ENCODE assay signal across 8 cellular contexts in genomic region chr19:53870485-53870844, GRCh38. TPM values are rescaled to one million over a fixed set of nuclear protein-coding genes. Genes with fewer than 3 reads are reported as not detected.
DNase-seq lines count a peak whose midpoint lies in the region; ATAC-seq, FAIRE-seq and TF ChIP-seq lines count a peak whose summit lies in the region.

No MANE protein-coding gene starts in this region.

- H3K4me3 ChIP-seq in lower lobe of right lung (peak overlapping the region; percentile 80), upper lobe of right lung (peak overlapping the region; percentile 16)

- H3K9me3 ChIP-seq in lower lobe of right lung (no peaks in the 10 kb centered on the region), upper lobe of right lung (no peaks in the 10 kb centered on the region)

- H3K27me3 Mint-ChIP-seq in activated naive CD4-positive, alpha-beta T cell treated with anti-CD3 and anti-CD28 coated beads, Interleukin-2, amount 10 ng/mL, durations not matched to agents 7 days and 5 days = no peaks in the 10 kb centered on the region
- no peaks in the 10 kb centered on the region for H3K27me3 Mint-ChIP-seq in activated T-helper 2 cell treated with anti-CD3 and anti-CD28 coated beads, Interferon-gamma antibody, Interleukin-2, Interleukin-4, amounts not matched to agents 10 μg/mL and 5 μg/mL and 100 μg/mL, durations not matched to agents 14 hours and 24 hours and 36 hours (ENCODE audit: low read depth)

- no peak for ATAC-seq in lower lobe of right lung
- peak; percentile 5 for ATAC-seq in upper lobe of right lung
- ATAC-seq in HG03159 (IDR thresholded peaks at IDR 0.05; ENCODE audit: unreplicated experiment) = no peak
- ATAC-seq in GM18858 (IDR thresholded peaks at IDR 0.05; ENCODE audit: unreplicated experiment) = no peak

- H3K4me1 ChIP-seq in lower lobe of right lung (peaks cover 55% of the 10 kb centered on the region), upper lobe of right lung (peaks cover 26% of the 10 kb centered on the region)

- peaks cover 67% of the 10 kb centered on the region for H3K4me1 Mint-ChIP-seq in activated naive CD4-positive, alpha-beta T cell treated with anti-CD3 and anti-CD28 coated beads, Interleukin-2, amount 10 ng/mL, durations not matched to agents 7 days and 5 days
- peaks cover 51% of the 10 kb centered on the region for H3K4me1 Mint-ChIP-seq in activated T-helper 2 cell treated with anti-CD3 and anti-CD28 coated beads, Interferon-gamma antibody, Interleukin-2, Interleukin-4, amounts not matched to agents 10 μg/mL and 5 μg/mL and 100 μg/mL, durations not matched to agents 14 hours and 24 hours and 36 hours (ENCODE audit: low read depth)

- DNase-seq in activated naive CD4-positive, alpha-beta T cell treated with anti-CD3 and anti-CD28 coated beads, Interleukin-2, amount 10 ng/mL, durations not matched to agents 7 days and 5 days = no peak
- no peak for DNase-seq in activated naive CD4-positive, alpha-beta T cell (lab: John Stamatoyannopoulos, UW)
- no peak for DNase-seq in activated T-helper 2 cell treated with anti-CD3 and anti-CD28 coated beads, Interferon-gamma antibody, Interleukin-2, Interleukin-4, amounts not matched to agents 10 μg/mL and 5 μg/mL and 100 μg/mL, durations not matched to agents 14 hours and 24 hours and 36 hours (ENCODE audit: low spot score)
- DNase-seq in lower lobe of right lung = peak; percentile 70
- no peak for DNase-seq in upper lobe of right lung
- DNase-seq in D721Med (ENCODE audit: insufficient read length, low spot score) = no peak

- H3K27ac Mint-ChIP-seq in activated naive CD4-positive, alpha-beta T cell treated with anti-CD3 and anti-CD28 coated beads, Interleukin-2, amount 10 ng/mL, durations not matched to agents 7 days and 5 days = peak overlapping the region; percentile 85
- peak overlapping the region; percentile 65 for H3K27ac Mint-ChIP-seq in activated T-helper 2 cell treated with anti-CD3 and anti-CD28 coated beads, Interferon-gamma antibody, Interleukin-2, Interleukin-4, amounts not matched to agents 10 μg/mL and 5 μg/mL and 100 μg/mL, durations not matched to agents 14 hours and 24 hours and 36 hours

- FAIRE-seq in D721Med (lab: Jason Lieb, UNC) = no peak

- peak overlapping the region; percentile 79 for H3K4me3 Mint-ChIP-seq in activated naive CD4-positive, alpha-beta T cell treated with anti-CD3 and anti-CD28 coated beads, Interleukin-2, amount 10 ng/mL, durations not matched to agents 7 days and 5 days
- peak overlapping the region; percentile 78 for H3K4me3 Mint-ChIP-seq in activated T-helper 2 cell treated with anti-CD3 and anti-CD28 coated beads, Interferon-gamma antibody, Interleukin-2, Interleukin-4, amounts not matched to agents 10 μg/mL and 5 μg/mL and 100 μg/mL, durations not matched to agents 14 hours and 24 hours and 36 hours (ENCODE audit: low read depth)

- TF ChIP-seq CTCF in lower lobe of right lung (IDR thresholded peaks at IDR 0.05) (no peak), upper lobe of right lung (IDR thresholded peaks at IDR 0.05) (no peak), D721Med (IDR thresholded peaks at IDR 0.05; ENCODE audit: insufficient read depth, missing control alignments) (no peak)

- peaks cover 41% of the 10 kb centered on the region for H3K36me3 Mint-ChIP-seq in activated naive CD4-positive, alpha-beta T cell treated with anti-CD3 and anti-CD28 coated beads, Interleukin-2, amount 10 ng/mL, durations not matched to agents 7 days and 5 days
- peaks cover 35% of the 10 kb centered on the region for H3K36me3 Mint-ChIP-seq in activated T-helper 2 cell treated with anti-CD3 and anti-CD28 coated beads, Interferon-gamma antibody, Interleukin-2, Interleukin-4, amounts not matched to agents 10 μg/mL and 5 μg/mL and 100 μg/mL, durations not matched to agents 14 hours and 24 hours and 36 hours (ENCODE audit: low read depth)

- peaks cover 5% of the 10 kb centered on the region for H3K9me3 Mint-ChIP-seq in activated naive CD4-positive, alpha-beta T cell treated with anti-CD3 and anti-CD28 coated beads, Interleukin-2, amount 10 ng/mL, durations not matched to agents 7 days and 5 days
- H3K9me3 Mint-ChIP-seq in activated T-helper 2 cell treated with anti-CD3 and anti-CD28 coated beads, Interferon-gamma antibody, Interleukin-2, Interleukin-4, amounts not matched to agents 10 μg/mL and 5 μg/mL and 100 μg/mL, durations not matched to agents 14 hours and 24 hours and 36 hours = no peaks in the 10 kb centered on the region

- peak overlapping the region; percentile 51 for H3K27ac ChIP-seq in lower lobe of right lung
- no peak overlapping the region for H3K27ac ChIP-seq in upper lobe of right lung

- H3K27me3 ChIP-seq in lower lobe of right lung (ENCODE audit: low read depth) (no peaks in the 10 kb centered on the region), upper lobe of right lung (no peaks in the 10 kb centered on the region)

- CTCF ChIA-PET in activated naive CD4-positive, alpha-beta T cell treated with anti-CD3 and anti-CD28 coated beads, Interleukin-2, amount 10 ng/mL, durations not matched to agents 7 days and 5 days (lab: Charles Lee) = interaction anchor here (1.6 kb wide), 1 partner anchor 12 kb away, joined by 5 read pairs; the partner anchor contains the start of gene PRKCG

- intact Hi-C loops in activated T-helper 2 cell treated with anti-CD3 and anti-CD28 coated beads, Interferon-gamma antibody, Interleukin-2, Interleukin-4, amounts not matched to agents 10 μg/mL and 5 μg/mL and 100 μg/mL, durations not matched to agents 14 hours and 24 hours and 36 hours (cut with micrococcal nuclease) = no loop called here
- intact Hi-C loops in lower lobe of right lung (cut with DNase I) = no loop called here
- intact Hi-C loops in upper lobe of right lung (cut with DNase I) = no loop called here

- peaks cover 24% of the 10 kb centered on the region for H3K36me3 ChIP-seq in lower lobe of right lung
- H3K36me3 ChIP-seq in upper lobe of right lung = peaks cover 27% of the 10 kb centered on the region

RNA-seq across cellular contexts. Expression of gene MYADM, which starts 2.8 kb away (rescaled TPM):
- 96.3 and 102 TPM in 2 replicates for total RNA-seq in activated T-helper 2 cell treated with anti-CD3 and anti-CD28 coated beads, Interferon-gamma antibody, Interleukin-2, Interleukin-4, amounts not matched to agents 10 μg/mL and 5 μg/mL and 100 μg/mL, durations not matched to agents 14 hours and 24 hours and 36 hours
- 126 TPM for total RNA-seq in lower lobe of right lung
- 131 TPM for total RNA-seq in upper lobe of right lung

RNA-seq across cellular contexts. Expression of gene PRKCG, which starts 11.5 kb away (rescaled TPM):
- total RNA-seq in activated T-helper 2 cell treated with anti-CD3 and anti-CD28 coated beads, Interferon-gamma antibody, Interleukin-2, Interleukin-4, amounts not matched to agents 10 μg/mL and 5 μg/mL and 100 μg/mL, durations not matched to agents 14 hours and 24 hours and 36 hours = not detected in 2 replicates
- total RNA-seq in lower lobe of right lung (not detected), upper lobe of right lung (not detected)

RNA-seq across cellular contexts. Expression of gene CACNG7, which starts 38.6 kb away (rescaled TPM):
- total RNA-seq in activated T-helper 2 cell treated with anti-CD3 and anti-CD28 coated beads, Interferon-gamma antibody, Interleukin-2, Interleukin-4, amounts not matched to agents 10 μg/mL and 5 μg/mL and 100 μg/mL, durations not matched to agents 14 hours and 24 hours and 36 hours = not detected in 2 replicates
- total RNA-seq in lower lobe of right lung (not detected), upper lobe of right lung (not detected)

RNA-seq across cellular contexts. Expression of gene NLRP12, which starts 46.4 kb away (rescaled TPM):
- not detected in 2 replicates for total RNA-seq in activated T-helper 2 cell treated with anti-CD3 and anti-CD28 coated beads, Interferon-gamma antibody, Interleukin-2, Interleukin-4, amounts not matched to agents 10 μg/mL and 5 μg/mL and 100 μg/mL, durations not matched to agents 14 hours and 24 hours and 36 hours
- total RNA-seq in lower lobe of right lung = 6.8 TPM
- 4.0 TPM for total RNA-seq in upper lobe of right lung
